Comparison of ENCODE assay signal across 24 cellular contexts in the genomic region with DNA sequence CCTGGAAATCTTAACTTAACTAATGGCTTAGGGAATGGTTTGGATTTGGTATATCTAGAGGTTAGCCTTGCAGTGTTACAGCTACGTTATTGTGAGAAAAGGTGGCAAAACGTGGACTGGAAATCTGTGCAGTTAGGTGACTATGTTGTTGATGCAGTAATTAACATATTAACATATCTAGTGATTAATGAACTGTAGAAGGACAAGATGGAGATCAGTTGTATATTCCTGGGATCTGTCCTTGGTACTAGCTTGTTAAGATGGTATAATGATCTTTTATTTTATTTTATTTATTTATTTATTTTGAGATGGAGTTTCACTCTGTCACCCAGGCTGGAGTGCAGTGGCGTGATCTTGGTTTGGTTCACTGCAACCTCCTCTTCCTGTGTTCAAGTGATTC. TPM values are rescaled to one million over a fixed set of nuclear protein-coding genes. Genes with fewer than 3 reads are reported as not detected.
"Had no signal": no experiment of that assay in that cellular context is flagged by ENCODE, and none has a peak within 500 bp of the region (broad histone marks: within the 10 kb centered on the region; RNA-seq: fewer than 3 reads in every experiment).

No MANE protein-coding gene starts in this region.

- H2AFZ ChIP-seq: hepatocyte had no signal

- H3K4me1 ChIP-seq: esophagus muscularis mucosa, lower lobe of right lung had no signal

- H3K4me2 ChIP-seq: hepatocyte had no signal

- H3K79me2 ChIP-seq: hepatocyte had no signal

- FAIRE-seq: colon, endothelial cell of umbilical vein, kidney had no signal

- H3K9me3 ChIP-seq: esophagus muscularis mucosa, heart left ventricle, lower lobe of right lung, mucosa of descending colon had no signal

- H3K27ac ChIP-seq: coronary artery, dorsolateral prefrontal cortex, esophagus muscularis mucosa, foreskin keratinocyte, lower lobe of right lung had no signal

- H3K4me3 ChIP-seq: coronary artery, dorsolateral prefrontal cortex, esophagus muscularis mucosa, heart left ventricle, hepatocyte, lower lobe of right lung, mucosa of descending colon had no signal

- ATAC-seq: foreskin keratinocyte, heart left ventricle, left colon, left lobe of liver, left ventricle myocardium superior, lower lobe of right lung, mucosa of descending colon had no signal

- DNase-seq: dermis blood vessel endothelial cell; dorsolateral prefrontal cortex; effector CD4-positive, alpha-beta T cell; effector memory CD4-positive, alpha-beta T cell; foreskin keratinocyte; heart left ventricle; hypothalamus; immature natural killer cell; islet precursor cell; kidney; kidney glomerular epithelial cell; left colon; left ventricle myocardium superior; lower lobe of right lung; mesenchymal stem cell; mucosa of descending colon; naive B cell had no signal

- H3K36me3 ChIP-seq: esophagus muscularis mucosa, heart left ventricle, lower lobe of right lung had no signal

- H3K27me3 ChIP-seq: dorsolateral prefrontal cortex, esophagus muscularis mucosa, foreskin keratinocyte, heart left ventricle, hepatocyte had no signal

RNA-seq across cellular contexts. Expression of a gene that starts 36.9 kb away (rescaled TPM):
- total RNA-seq: frontal cortex had no signal
